7 cellular contexts compared by ENCODE assay signal in the genomic region with DNA sequence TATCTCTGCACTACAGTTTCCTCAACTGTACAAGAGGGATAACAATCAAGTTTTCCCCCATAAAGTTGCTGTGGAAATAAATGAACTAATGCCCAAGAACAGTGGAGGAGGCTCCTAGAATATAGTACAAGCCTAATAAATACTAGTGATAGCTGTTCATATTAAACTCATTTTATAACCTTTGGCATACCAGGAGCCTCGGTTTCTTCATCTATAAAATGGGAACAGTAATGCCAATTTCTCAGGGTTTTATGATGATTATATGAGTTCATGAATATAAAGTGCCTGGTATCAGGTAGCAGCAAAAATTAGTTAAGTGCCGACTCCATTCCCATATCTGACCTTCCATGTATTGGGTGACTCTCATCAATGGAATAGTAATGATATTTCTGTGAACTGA.
"Had no signal": no experiment of that assay in that cellular context is flagged by ENCODE, and none has a peak within 500 bp of the region (broad histone marks: within the 10 kb centered on the region; RNA-seq: fewer than 3 reads in every experiment).

No MANE protein-coding gene starts in this region.

- H3K27ac ChIP-seq: HL-60, KMS-11 had no signal

- H3K4me3 Mint-ChIP-seq: IgD-negative memory B cell had no signal

- H3K4me1 Mint-ChIP-seq: IgD-negative memory B cell had no signal

- H3K9ac ChIP-seq: KMS-11 had no signal

- H3K4me2 ChIP-seq: KMS-11 had no signal

- FAIRE-seq: HTR-8/SVneo had no signal

- DNase-seq: IMR-90, KBM-7, KG1 had no signal

- H3K27me3 Mint-ChIP-seq: IgD-negative memory B cell had no signal

- H3K36me3 Mint-ChIP-seq: IgD-negative memory B cell had no signal
